Comparison of ENCODE assay signal across 17 cellular contexts in genomic region chr4:142236268-142236667, GRCh38.
"Had no signal": no experiment of that assay in that cellular context is flagged by ENCODE, and none has a peak within 500 bp of the region (broad histone marks: within the 10 kb centered on the region; RNA-seq: fewer than 3 reads in every experiment).

No MANE protein-coding gene starts in this region.

- H3K27ac Mint-ChIP-seq: activated CD4-positive, alpha-beta memory T cell treated with anti-CD3 and anti-CD28 coated beads for 36 hours; activated T-helper 2 cell treated with anti-CD3 and anti-CD28 coated beads, Interferon-gamma antibody, Interleukin-2, Interleukin-4, amounts not matched to agents 10 μg/mL and 5 μg/mL and 100 μg/mL, durations not matched to agents 14 hours and 24 hours and 36 hours; nephron progenitor cell; stimulated activated naive B cell treated with anti-CD40 and anti-IgM and Interleukin-4, amounts not matched to agents 10 μg/mL and 1 μg/mL and 100 μg/mL, for 72 hours; T-helper 2 cell treated with Interferon-gamma antibody and Interleukin-4, amounts not matched to agents 5 μg/mL and 100 μg/mL, for 36 hours had no signal

- H3K9me3 ChIP-seq: adrenal gland, thoracic aorta, upper lobe of left lung had no signal

- H3K27me3 ChIP-seq: adrenal gland, hepatocyte, upper lobe of left lung had no signal

- DNase-seq: activated CD4-positive, alpha-beta memory T cell treated with anti-CD3 and anti-CD28 coated beads for 36 hours; activated naive CD4-positive, alpha-beta T cell treated with Interleukin-2 at 50 U/mL for 16 hours; activated T-cell treated with anti-CD3 and anti-CD28 coated beads, Interleukin-2, amount 50 U/mL, for 1 hour; adrenal gland; dermis blood vessel endothelial cell; effector memory CD4-positive, alpha-beta T cell; foreskin fibroblast; kidney; midbrain; nephron progenitor cell; nucleus accumbens; stimulated activated naive B cell treated with anti-CD40 and anti-IgM and Interleukin-4, amounts not matched to agents 10 μg/mL and 1 μg/mL and 100 μg/mL, for 72 hours; upper lobe of left lung had no signal

- H3K4me3 Mint-ChIP-seq: activated CD4-positive, alpha-beta memory T cell treated with anti-CD3 and anti-CD28 coated beads for 36 hours; nephron progenitor cell; stimulated activated naive B cell treated with anti-CD40 and anti-IgM and Interleukin-4, amounts not matched to agents 10 μg/mL and 1 μg/mL and 100 μg/mL, for 72 hours; T-helper 2 cell treated with Interferon-gamma antibody and Interleukin-4, amounts not matched to agents 5 μg/mL and 100 μg/mL, for 36 hours had no signal

- H3K27me3 Mint-ChIP-seq: activated CD4-positive, alpha-beta memory T cell treated with anti-CD3 and anti-CD28 coated beads for 36 hours; stimulated activated naive B cell treated with anti-CD40 and anti-IgM and Interleukin-4, amounts not matched to agents 10 μg/mL and 1 μg/mL and 100 μg/mL, for 72 hours had no signal

- H3K36me3 ChIP-seq: adrenal gland, thoracic aorta, upper lobe of left lung had no signal

- H3K27ac ChIP-seq: adrenal gland, hepatocyte, thoracic aorta, upper lobe of left lung had no signal

- H3K9me3 Mint-ChIP-seq: activated CD4-positive, alpha-beta memory T cell treated with anti-CD3 and anti-CD28 coated beads for 36 hours; activated T-helper 2 cell treated with anti-CD3 and anti-CD28 coated beads, Interferon-gamma antibody, Interleukin-2, Interleukin-4, amounts not matched to agents 10 μg/mL and 5 μg/mL and 100 μg/mL, durations not matched to agents 14 hours and 24 hours and 36 hours; nephron progenitor cell; stimulated activated naive B cell treated with anti-CD40 and anti-IgM and Interleukin-4, amounts not matched to agents 10 μg/mL and 1 μg/mL and 100 μg/mL, for 72 hours; T-helper 2 cell treated with Interferon-gamma antibody and Interleukin-4, amounts not matched to agents 5 μg/mL and 100 μg/mL, for 36 hours had no signal

- H3K36me3 Mint-ChIP-seq: stimulated activated naive B cell treated with anti-CD40 and anti-IgM and Interleukin-4, amounts not matched to agents 10 μg/mL and 1 μg/mL and 100 μg/mL, for 72 hours had no signal

- H3K4me2 ChIP-seq: hepatocyte had no signal

- H3K4me1 ChIP-seq: upper lobe of left lung had no signal

- H2AFZ ChIP-seq: hepatocyte had no signal

- H3K4me1 Mint-ChIP-seq: nephron progenitor cell; stimulated activated naive B cell treated with anti-CD40 and anti-IgM and Interleukin-4, amounts not matched to agents 10 μg/mL and 1 μg/mL and 100 μg/mL, for 72 hours had no signal

- H3K79me2 ChIP-seq: hepatocyte had no signal

- H3K4me3 ChIP-seq: adrenal gland, hepatocyte, thoracic aorta, upper lobe of left lung had no signal
